ENCODE assay signal across 25 cellular contexts in the genomic region with DNA sequence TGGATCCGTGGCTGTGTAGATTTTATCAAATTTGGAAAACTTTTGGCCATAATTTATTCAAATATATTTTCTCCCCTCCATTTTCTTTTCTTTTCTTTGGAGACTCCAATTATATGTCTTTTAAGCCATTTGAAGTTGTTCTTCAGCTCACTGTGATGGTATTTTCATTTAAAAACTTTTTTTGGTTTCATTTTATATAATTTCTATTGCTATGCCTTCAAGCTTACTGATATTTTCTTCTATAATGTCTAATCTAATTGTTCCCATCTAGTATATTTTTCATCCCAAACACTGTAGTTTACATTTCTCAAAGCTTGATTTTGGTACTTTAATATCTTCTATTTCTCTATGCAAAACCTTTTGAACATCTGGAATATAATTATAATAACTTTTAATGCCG.
"Had no signal": no experiment of that assay in that cellular context is flagged by ENCODE, and none has a peak within 500 bp of the region (broad histone marks: within the 10 kb centered on the region; RNA-seq: fewer than 3 reads in every experiment).

No MANE protein-coding gene starts in this region.

- H3K27me3 ChIP-seq: neural progenitor cell, pancreas, right lobe of liver, sigmoid colon, stomach, thyroid gland, tibial nerve, upper lobe of left lung, vagina had no signal

- H3K27ac ChIP-seq: neural progenitor cell, pancreas, psoas muscle, right lobe of liver, sigmoid colon, stomach, thoracic aorta, thyroid gland, tibial nerve, upper lobe of left lung, vagina had no signal

- H3K36me3 ChIP-seq: neural progenitor cell, pancreas, thyroid gland had no signal

- H3K36me3 Mint-ChIP-seq: neural progenitor cell had no signal

- H3K4me3 ChIP-seq: neural progenitor cell, pancreas, psoas muscle, right lobe of liver, sigmoid colon, stomach, thoracic aorta, thyroid gland, tibial nerve, upper lobe of left lung, vagina had no signal

- H3K9me3 ChIP-seq: pancreas, psoas muscle, right lobe of liver, sigmoid colon, stomach, thoracic aorta, thyroid gland, upper lobe of left lung, vagina had no signal

- DNase-seq: natural killer cell; occipital lobe; pancreas; psoas muscle; right cardiac atrium; right lobe of liver; sigmoid colon; small intestine; stimulated activated CD4-positive, alpha-beta T cell treated with anti-CD3 and anti-CD28 coated beads, Interleukin-15, amount 100 ng/mL, for 24 hours; stimulated activated CD4-positive, alpha-beta T cell treated with anti-CD3 and anti-CD28 coated beads, Interleukin-2, amount 100 ng/mL, for 24 hours; stimulated activated CD4-positive, alpha-beta T cell treated with anti-CD3 and anti-CD28 coated beads, Interleukin-2, amount 100 ng/mL, for 48 hours; stimulated activated CD4-positive, alpha-beta T cell treated with anti-CD3 and anti-CD28 coated beads, Interleukin-4, amount 100 ng/mL, for 24 hours; stimulated activated naive B cell treated with anti-CD40 and anti-IgM and Interleukin-4, amounts not matched to agents 10 μg/mL and 1 μg/mL and 100 μg/mL, for 72 hours; stimulated activated naive CD4-positive, alpha-beta T cell treated with Interleukin-2 at 50 U/mL for 16 hours; stomach; thyroid gland; upper lobe of left lung had no signal

- H3K4me1 Mint-ChIP-seq: natural killer cell, nephron, neural progenitor cell had no signal

- H3K9me3 Mint-ChIP-seq: natural killer cell; stimulated activated effector memory CD8-positive, alpha-beta T cell treated with anti-CD3 and anti-CD28 coated beads, Interleukin-12 subunit alpha, Interleukin-12 subunit beta, amount 100 ng/mL, for 72 hours had no signal

- H3K4me2 ChIP-seq: neural progenitor cell had no signal

- H3K27me3 Mint-ChIP-seq: stimulated activated naive B cell treated with anti-CD40 and anti-IgM and Interleukin-4, amounts not matched to agents 10 μg/mL and 1 μg/mL and 100 μg/mL, for 72 hours; stimulated activated naive CD8-positive, alpha-beta T cell treated with anti-CD3 and anti-CD28 coated beads, Interleukin-15, Interleukin-2, amounts not matched to agents 100 ng/mL and 50 ng/mL, for 24 hours had no signal

- H2AFZ ChIP-seq: neural progenitor cell had no signal

- H3K4me1 ChIP-seq: neural progenitor cell, pancreas, psoas muscle, right lobe of liver, sigmoid colon, thyroid gland, tibial nerve, upper lobe of left lung, vagina had no signal

- H3K27ac Mint-ChIP-seq: nephron; neural progenitor cell; stimulated activated effector memory CD8-positive, alpha-beta T cell treated with anti-CD3 and anti-CD28 coated beads, Interleukin-12 subunit alpha, Interleukin-12 subunit beta, amount 100 ng/mL, for 72 hours; stimulated activated naive B cell treated with anti-CD40 and anti-IgM and Interleukin-4, amounts not matched to agents 10 μg/mL and 1 μg/mL and 100 μg/mL, for 72 hours; stimulated activated naive CD8-positive, alpha-beta T cell treated with anti-CD3 and anti-CD28 coated beads, Interleukin-15, Interleukin-2, amounts not matched to agents 100 ng/mL and 50 ng/mL, for 24 hours had no signal

- H3K4me3 Mint-ChIP-seq: natural killer cell; nephron; neural progenitor cell; stimulated activated effector memory CD8-positive, alpha-beta T cell treated with anti-CD3 and anti-CD28 coated beads, Interleukin-12 subunit alpha, Interleukin-12 subunit beta, amount 100 ng/mL, for 72 hours; stimulated activated naive B cell treated with anti-CD40 and anti-IgM and Interleukin-4, amounts not matched to agents 10 μg/mL and 1 μg/mL and 100 μg/mL, for 72 hours; stimulated activated naive CD8-positive, alpha-beta T cell treated with anti-CD3 and anti-CD28 coated beads, Interleukin-15, Interleukin-2, amounts not matched to agents 100 ng/mL and 50 ng/mL, for 24 hours had no signal

- H3K9ac ChIP-seq: neural progenitor cell had no signal

- ATAC-seq: natural killer cell; pancreas; psoas muscle; right cardiac atrium; right lobe of liver; stimulated activated effector memory CD8-positive, alpha-beta T cell treated with anti-CD3 and anti-CD28 coated beads, Interleukin-12 subunit alpha, Interleukin-12 subunit beta, amount 100 ng/mL, for 72 hours; stimulated activated naive B cell treated with anti-CD40 and anti-IgM and Interleukin-4, amounts not matched to agents 10 μg/mL and 1 μg/mL and 100 μg/mL, for 72 hours had no signal

- FAIRE-seq: pancreas, small intestine, urothelium cell line had no signal
